ENCODE assay signal across 12 cellular contexts in genomic region chr19:17112700-17113099, GRCh38. TPM values are rescaled to one million over a fixed set of nuclear protein-coding genes. Genes with fewer than 3 reads are reported as not detected.
DNase-seq lines count a peak whose midpoint lies in the region; ATAC-seq and TF ChIP-seq lines count a peak whose summit lies in the region.
"Had no signal": no experiment of that assay in that cellular context is flagged by ENCODE, and none has a peak within 500 bp of the region (broad histone marks: within the 10 kb centered on the region; RNA-seq: fewer than 3 reads in every experiment).

No MANE protein-coding gene starts in this region.

- no peak overlapping the region for H3K14ac ChIP-seq in trophoblast cell (ENCODE audit: low read length)

- H4K12ac ChIP-seq in trophoblast cell (ENCODE audit: low read depth, low read length): no peak overlapping the region

- H3K27me3 Mint-ChIP-seq in CD4-positive, CD25-positive, alpha-beta regulatory T cell: no peaks in the 10 kb centered on the region
- H3K27me3 Mint-ChIP-seq in glutamatergic neuron (ENCODE audit: unreplicated experiment): peaks cover 15% of the 10 kb centered on the region
- H3K27me3 Mint-ChIP-seq: progenitor cell of endocrine pancreas had no signal

- no peaks in the 10 kb centered on the region for H3K4me1 ChIP-seq in CD4-positive, CD25-positive, alpha-beta regulatory T cell (ENCODE audit: control insufficient read depth, insufficient read depth, low read length, poor library complexity, severe bottlenecking)
- H3K4me1 ChIP-seq in Karpas-422 (ENCODE audit: low read length) (peaks cover 59% of the 10 kb centered on the region), trophoblast cell (ENCODE audit: control insufficient read depth in 1 of 2, insufficient read depth in 2 of 2, low read length in 2 of 2) (peaks cover 21 to 23% of the 10 kb centered on the region in 2 experiments)

- H3K4me1 Mint-ChIP-seq in CD4-positive, CD25-positive, alpha-beta regulatory T cell: peaks cover 0 to 29% (median 14%) of the 10 kb centered on the region in 4 donors
- H3K4me1 Mint-ChIP-seq in glutamatergic neuron (ENCODE audit: low read depth, unreplicated experiment): peaks cover 24% of the 10 kb centered on the region

- no peak overlapping the region for H2BK5ac ChIP-seq in trophoblast cell (ENCODE audit: low read depth, low read length, poor library complexity)

- H4K8ac ChIP-seq in trophoblast cell (ENCODE audit: low read depth, low read length): no peak overlapping the region

- peaks cover 5% of the 10 kb centered on the region for H3K79me1 ChIP-seq in trophoblast cell (ENCODE audit: low read length)

- WGBS in trophoblast cell (ENCODE audit: extremely low coverage, insufficient coverage, insufficient read length): no CpG with 5 or more reads among the region's 7 CpGs

- H2BK12ac ChIP-seq in trophoblast cell (ENCODE audit: low read length): no peak overlapping the region

- H3K9me3 ChIP-seq in CD4-positive, CD25-positive, alpha-beta regulatory T cell (ENCODE audit: control insufficient read depth in 2 of 2, low read length in 2 of 2): no peaks in the 10 kb centered on the region
- H3K9me3 ChIP-seq in Karpas-422 (ENCODE audit: low read length) (no peaks in the 10 kb centered on the region), trophoblast cell (ENCODE audit: insufficient read depth, low read depth, low read length) (peaks cover 1% of the 10 kb centered on the region)

- H3K27me3 ChIP-seq in CD4-positive, CD25-positive, alpha-beta regulatory T cell (ENCODE audit: control insufficient read depth, insufficient read depth, low read length): no peaks in the 10 kb centered on the region
- H3K27me3 ChIP-seq in Karpas-422 (ENCODE audit: low read length): no peaks in the 10 kb centered on the region
- H3K27me3 ChIP-seq in trophoblast cell (ENCODE audit: insufficient read depth, low read length): no peaks in the 10 kb centered on the region

- H4K20me1 ChIP-seq in Karpas-422 (ENCODE audit: insufficient read depth, low read depth, low read length): no peaks in the 10 kb centered on the region

- H3K23ac ChIP-seq in trophoblast cell (ENCODE audit: low read length): no peak overlapping the region

- H3K9ac ChIP-seq in Karpas-422 (ENCODE audit: low read length) (no peak overlapping the region), trophoblast cell (ENCODE audit: low read length) (no peak overlapping the region)

- H3K9me3 Mint-ChIP-seq in CD4-positive, CD25-positive, alpha-beta regulatory T cell: no peaks in the 10 kb centered on the region
- H3K9me3 Mint-ChIP-seq in glutamatergic neuron (ENCODE audit: unreplicated experiment): peaks cover 11% of the 10 kb centered on the region
- H3K9me3 Mint-ChIP-seq: activated T-helper 2 cell treated with anti-CD3 and anti-CD28 coated beads, Interferon-gamma antibody, Interleukin-2, Interleukin-4, amounts not matched to agents 10 μg/mL and 5 μg/mL and 100 μg/mL, durations not matched to agents 14 hours and 24 hours and 36 hours had no signal

- no peak overlapping the region for H2BK120ac ChIP-seq in trophoblast cell (ENCODE audit: insufficient read depth, low read length, poor library complexity)

- H3K27ac Mint-ChIP-seq in CD4-positive, CD25-positive, alpha-beta regulatory T cell: peak overlapping the region; percentile 68 to 88 (median 69)
- no peak overlapping the region for H3K27ac Mint-ChIP-seq in glutamatergic neuron (ENCODE audit: unreplicated experiment)
- H3K27ac Mint-ChIP-seq: activated T-helper 2 cell treated with anti-CD3 and anti-CD28 coated beads, Interferon-gamma antibody, Interleukin-2, Interleukin-4, amounts not matched to agents 10 μg/mL and 5 μg/mL and 100 μg/mL, durations not matched to agents 14 hours and 24 hours and 36 hours had no signal

- no peaks in the 10 kb centered on the region for H3K9me2 ChIP-seq in Karpas-422 (replicated peaks; ENCODE audit: insufficient read depth, low read length)

- H2AK5ac ChIP-seq in trophoblast cell (ENCODE audit: low read length): no peak overlapping the region

- peak overlapping the region in 1 of 4 donors; percentile 77 for H3K4me3 Mint-ChIP-seq in CD4-positive, CD25-positive, alpha-beta regulatory T cell
- peak overlapping the region; percentile 25 for H3K4me3 Mint-ChIP-seq in glutamatergic neuron (ENCODE audit: unreplicated experiment)

- no peak for ATAC-seq in CD4-positive, CD25-positive, alpha-beta regulatory T cell (ENCODE audit: low read depth in 2 of 2)
- ATAC-seq in GM21390 (IDR thresholded peaks at IDR 0.05; ENCODE audit: unreplicated experiment): no peak
- no peak for ATAC-seq in GM21447 (IDR thresholded peaks at IDR 0.05; ENCODE audit: unreplicated experiment)

- H3K36me3 ChIP-seq in CD4-positive, CD25-positive, alpha-beta regulatory T cell (ENCODE audit: control insufficient read depth, insufficient read depth, low read length): peaks cover 26% of the 10 kb centered on the region
- H3K36me3 ChIP-seq in Karpas-422 (ENCODE audit: insufficient read depth, low read length) (peaks cover 10% of the 10 kb centered on the region; the same call in 1 of the 2 replicates), trophoblast cell (ENCODE audit: control insufficient read depth in 1 of 2, insufficient read depth in 2 of 2, low read length in 2 of 2) (peaks cover 26 to 30% of the 10 kb centered on the region in 2 experiments)

- H3K4me2 ChIP-seq in Karpas-422 (ENCODE audit: low read depth, low read length, poor library complexity, severe bottlenecking) (no peak overlapping the region), trophoblast cell (ENCODE audit: low read length) (no peak overlapping the region)

- no peak for DNase-seq in CD4-positive, CD25-positive, alpha-beta regulatory T cell
- DNase-seq in Karpas-422 (no peak), glutamatergic neuron (no peak), trophoblast cell (no peak), COLO668 (lab: John Stamatoyannopoulos, UW; ENCODE audit: unreplicated experiment) (no peak), NCI-H2196 treated with DMSO at 0.1 percent for 48 hours (lab: John Stamatoyannopoulos, UW; ENCODE audit: unreplicated experiment) (no peak)
- DNase-seq: activated CD4-positive, alpha-beta T cell treated with anti-CD3 and anti-CD28 coated beads for 4 hours; NCI-H524 treated with DMSO at 0.1 percent for 48 hours had no signal

- H3K4ac ChIP-seq in trophoblast cell (ENCODE audit: low read depth, low read length): no peak overlapping the region

- H2AFZ ChIP-seq in Karpas-422 (ENCODE audit: low read length) (no peak overlapping the region), trophoblast cell (ENCODE audit: insufficient read depth, low read length, poor library complexity) (no peak overlapping the region)

- no peak for TF ChIP-seq CTCF in glutamatergic neuron (IDR thresholded peaks at IDR 0.05; ENCODE audit: partially characterized antibody, unreplicated experiment)

- peak overlapping the region; percentile 7 for H4K91ac ChIP-seq in trophoblast cell (ENCODE audit: low read depth, low read length)

- peak overlapping the region; percentile 25 for H3K18ac ChIP-seq in trophoblast cell (ENCODE audit: low read length)

- no peak overlapping the region for H3K4me3 ChIP-seq in CD4-positive, CD25-positive, alpha-beta regulatory T cell (ENCODE audit: low read depth, low read length)
- no peak overlapping the region for H3K4me3 ChIP-seq in Karpas-422 (ENCODE audit: low read length)
- H3K4me3 ChIP-seq in trophoblast cell (ENCODE audit: low read depth, low read length): no peak overlapping the region

- H3K36me3 Mint-ChIP-seq in CD4-positive, CD25-positive, alpha-beta regulatory T cell: peaks cover 20% of the 10 kb centered on the region
- H3K36me3 Mint-ChIP-seq in glutamatergic neuron (ENCODE audit: unreplicated experiment): peaks cover 14% of the 10 kb centered on the region

- no peak overlapping the region for H3K27ac ChIP-seq in CD4-positive, CD25-positive, alpha-beta regulatory T cell (ENCODE audit: insufficient read depth, low read length, poor library complexity, severe bottlenecking)
- H3K27ac ChIP-seq in Karpas-422 (ENCODE audit: low read length) (0 out of 2 replicates have a peak overlapping the region, but pooled peaks have one; percentile 10), trophoblast cell (ENCODE audit: low read depth, low read length) (no peak overlapping the region)

- peaks cover 76% of the 10 kb centered on the region for H3K79me2 ChIP-seq in Karpas-422 (ENCODE audit: low read length)
- no peaks in the 10 kb centered on the region for H3K79me2 ChIP-seq in trophoblast cell (ENCODE audit: control insufficient read depth, insufficient read depth, low read length, poor library complexity)

RNA-seq across cellular contexts. Expression of gene MYO9B, which starts 37.1 kb away (rescaled TPM):
- total RNA-seq in CD4-positive, CD25-positive, alpha-beta regulatory T cell: 252 TPM
- polyA plus RNA-seq in CD4-positive, CD25-positive, alpha-beta regulatory T cell: 1 to 10 TPM; 3.4 to 6.7 (median 4.9) TPM
- 80.1 and 114 TPM in 2 replicates for total RNA-seq in Karpas-422 (2014; rRNA removed; shearing (Covaris generic); ENCODE audit: low replicate concordance)
- total RNA-seq in glutamatergic neuron (ENCODE audit: unreplicated experiment): 237 TPM
- 64.1 and 65.1 TPM in 2 replicates for polyA plus RNA-seq in trophoblast cell (2013)

RNA-seq across cellular contexts. Expression of gene HAUS8, which starts 37.4 kb away (rescaled TPM):
- total RNA-seq in CD4-positive, CD25-positive, alpha-beta regulatory T cell: 26.9 TPM
- polyA plus RNA-seq in CD4-positive, CD25-positive, alpha-beta regulatory T cell: 10 to 100 TPM; 11.0 to 12.7 (median 11.1) TPM
- total RNA-seq in Karpas-422 (2014; rRNA removed; shearing (Covaris generic); ENCODE audit: low replicate concordance): 17.6 and 20.4 TPM in 2 replicates
- 9.1 TPM for total RNA-seq in glutamatergic neuron (ENCODE audit: unreplicated experiment)
- 31.7 and 32.6 TPM in 2 replicates for polyA plus RNA-seq in trophoblast cell (2013)
